ENCODE assay signal across 22 cellular contexts in genomic region chr1:30446508-30446907, GRCh38.
A peak's percentile ranks its signal among the peaks of the same experiment; 100 is the strongest.
DNase-seq lines count a peak whose midpoint lies in the region; ATAC-seq and TF ChIP-seq lines count a peak whose summit lies in the region.
"Had no signal": no experiment of that assay in that cellular context is flagged by ENCODE, and none has a peak within 500 bp of the region (broad histone marks: within the 10 kb centered on the region; RNA-seq: fewer than 3 reads in every experiment).

No MANE protein-coding gene starts in this region.

- no peak for ATAC-seq in HG02938 (IDR thresholded peaks at IDR 0.05; ENCODE audit: unreplicated experiment)

- H3K4me3 ChIP-seq in H7 (ENCODE audit: insufficient read depth, low read depth, low read length) (no peak overlapping the region), LNCaP clone FGC (ENCODE audit: low read depth, low read length) (no peak overlapping the region), A673 (ENCODE audit: low read depth, low read length, poor library complexity, severe bottlenecking) (no peak overlapping the region)
- H3K4me3 ChIP-seq: GM23248 had no signal

- DNase-seq in H7, result peak; percentile 21
- DNase-seq in LNCaP clone FGC (ENCODE audit: low read depth), result no peak
- peak; percentile 32 for DNase-seq in islet precursor cell
- DNase-seq in posterior vena cava (ENCODE audit: low spot score), result peak; percentile 52
- DNase-seq in A673 (ENCODE audit: low spot score), result no peak
- DNase-seq in effector CD8-positive, alpha-beta T cell (lab: John Stamatoyannopoulos, UW), result no peak
- DNase-seq: BE2C; CD4-positive, CD25-positive, alpha-beta regulatory T cell; COR-L47; DMS153; GDM1; GM23248; KG1; MV-4-11; NCI-H1417; NCI-H187; NCI-H2227 treated with DMSO at 0.1 percent for 48 hours; NCI-H82; OCI-M1; SHP77 treated with DMSO at 0.1 percent for 48 hours; SK-N-SH had no signal

- intact Hi-C loops in posterior vena cava (cut with DNase I) (no loop called here), A673 (cut with micrococcal nuclease; ENCODE audit: unreplicated experiment) (no loop called here)

- CTCF ChIA-PET in A673 (lab: Charles Lee), result no interaction called here

- POLR2A ChIA-PET in A673 (lab: Charles Lee; ENCODE audit: low non-redundant PET), result no interaction called here

- no peaks in the 10 kb centered on the region for H3K27me3 ChIP-seq in H7 (ENCODE audit: control insufficient read depth, insufficient read depth, low read length)
- no peaks in the 10 kb centered on the region for H3K27me3 ChIP-seq in A673 (replicated peaks; ENCODE audit: insufficient read depth, low read depth, low read length, poor library complexity)
- H3K27me3 ChIP-seq: BE2C had no signal

- TF ChIP-seq CTCF in LNCaP clone FGC (IDR thresholded peaks at IDR 0.05; ENCODE audit: control insufficient read depth, extremely low read depth, insufficient read depth) (peak; percentile 27), A673 (conservative IDR thresholded peaks at IDR 0.05; ENCODE audit: low read depth, low read length) (no peak)

- no TSS peak for BruUV-seq in A673 (replicated peaks; lab: Mats Ljungman, UMichigan)

- H3K27ac ChIP-seq in A673 (ENCODE audit: low read depth, low read length, poor library complexity, severe bottlenecking), result no peak overlapping the region
- H3K27ac ChIP-seq: GM23248 had no signal

- no peaks in the 10 kb centered on the region for H3K9me3 ChIP-seq in A673 (ENCODE audit: low read depth, low read length, poor library complexity, severe bottlenecking)
- H3K9me3 ChIP-seq: BE2C, SK-N-SH had no signal

- H3K36me3 ChIP-seq in H7 (replicated peaks; ENCODE audit: control insufficient read depth, insufficient read depth, low read length), result no peaks in the 10 kb centered on the region
- no peaks in the 10 kb centered on the region for H3K36me3 ChIP-seq in A673 (ENCODE audit: insufficient read depth, low read length, poor library complexity, severe bottlenecking)
- H3K36me3 ChIP-seq: BE2C had no signal

- no peaks in the 10 kb centered on the region for H3K4me1 ChIP-seq in A673 (ENCODE audit: insufficient read depth, low read length, poor library complexity, severe bottlenecking)
- H3K4me1 ChIP-seq: BE2C had no signal

Comparison
In these comparisons a context has a peak if more than half of its experiments do, and no peak if none do; other contexts are left out.
1. DNase-seq: peak in H7 (single experiment), islet precursor cell (single experiment) and posterior vena cava (single experiment); none in LNCaP clone FGC (single experiment), A673 (single experiment) and effector CD8-positive, alpha-beta T cell (single experiment).